ENCODE assay signal across 1 cellular context in the genomic region with DNA sequence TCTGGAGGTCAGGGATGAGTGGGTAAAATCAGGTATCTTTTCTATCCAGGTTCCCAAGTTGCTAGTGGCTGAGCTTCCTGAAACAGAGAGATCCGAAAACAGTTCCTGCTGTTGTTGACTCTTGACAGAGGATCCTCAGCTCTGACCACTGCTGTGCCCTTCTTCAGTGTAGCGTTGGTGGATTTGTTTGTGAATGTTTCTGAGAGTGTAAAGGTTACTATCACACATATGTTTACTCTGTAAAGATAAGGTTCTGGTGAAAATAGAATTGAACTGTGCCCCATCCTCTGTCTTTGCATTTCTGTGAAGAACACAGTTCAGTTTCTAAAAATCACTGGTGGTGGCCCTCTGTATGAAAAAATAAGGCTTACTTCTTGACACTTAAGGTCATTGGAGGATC.
TF ChIP-seq lines count a peak whose summit lies in the region.

No MANE protein-coding gene starts in this region.

TF ChIP-seq in HepG2, 621 proteins besides CTCF, POLR2A, EP300 and RAD21 (continued from another document):
- TF ChIP-seq, protein P1, sequence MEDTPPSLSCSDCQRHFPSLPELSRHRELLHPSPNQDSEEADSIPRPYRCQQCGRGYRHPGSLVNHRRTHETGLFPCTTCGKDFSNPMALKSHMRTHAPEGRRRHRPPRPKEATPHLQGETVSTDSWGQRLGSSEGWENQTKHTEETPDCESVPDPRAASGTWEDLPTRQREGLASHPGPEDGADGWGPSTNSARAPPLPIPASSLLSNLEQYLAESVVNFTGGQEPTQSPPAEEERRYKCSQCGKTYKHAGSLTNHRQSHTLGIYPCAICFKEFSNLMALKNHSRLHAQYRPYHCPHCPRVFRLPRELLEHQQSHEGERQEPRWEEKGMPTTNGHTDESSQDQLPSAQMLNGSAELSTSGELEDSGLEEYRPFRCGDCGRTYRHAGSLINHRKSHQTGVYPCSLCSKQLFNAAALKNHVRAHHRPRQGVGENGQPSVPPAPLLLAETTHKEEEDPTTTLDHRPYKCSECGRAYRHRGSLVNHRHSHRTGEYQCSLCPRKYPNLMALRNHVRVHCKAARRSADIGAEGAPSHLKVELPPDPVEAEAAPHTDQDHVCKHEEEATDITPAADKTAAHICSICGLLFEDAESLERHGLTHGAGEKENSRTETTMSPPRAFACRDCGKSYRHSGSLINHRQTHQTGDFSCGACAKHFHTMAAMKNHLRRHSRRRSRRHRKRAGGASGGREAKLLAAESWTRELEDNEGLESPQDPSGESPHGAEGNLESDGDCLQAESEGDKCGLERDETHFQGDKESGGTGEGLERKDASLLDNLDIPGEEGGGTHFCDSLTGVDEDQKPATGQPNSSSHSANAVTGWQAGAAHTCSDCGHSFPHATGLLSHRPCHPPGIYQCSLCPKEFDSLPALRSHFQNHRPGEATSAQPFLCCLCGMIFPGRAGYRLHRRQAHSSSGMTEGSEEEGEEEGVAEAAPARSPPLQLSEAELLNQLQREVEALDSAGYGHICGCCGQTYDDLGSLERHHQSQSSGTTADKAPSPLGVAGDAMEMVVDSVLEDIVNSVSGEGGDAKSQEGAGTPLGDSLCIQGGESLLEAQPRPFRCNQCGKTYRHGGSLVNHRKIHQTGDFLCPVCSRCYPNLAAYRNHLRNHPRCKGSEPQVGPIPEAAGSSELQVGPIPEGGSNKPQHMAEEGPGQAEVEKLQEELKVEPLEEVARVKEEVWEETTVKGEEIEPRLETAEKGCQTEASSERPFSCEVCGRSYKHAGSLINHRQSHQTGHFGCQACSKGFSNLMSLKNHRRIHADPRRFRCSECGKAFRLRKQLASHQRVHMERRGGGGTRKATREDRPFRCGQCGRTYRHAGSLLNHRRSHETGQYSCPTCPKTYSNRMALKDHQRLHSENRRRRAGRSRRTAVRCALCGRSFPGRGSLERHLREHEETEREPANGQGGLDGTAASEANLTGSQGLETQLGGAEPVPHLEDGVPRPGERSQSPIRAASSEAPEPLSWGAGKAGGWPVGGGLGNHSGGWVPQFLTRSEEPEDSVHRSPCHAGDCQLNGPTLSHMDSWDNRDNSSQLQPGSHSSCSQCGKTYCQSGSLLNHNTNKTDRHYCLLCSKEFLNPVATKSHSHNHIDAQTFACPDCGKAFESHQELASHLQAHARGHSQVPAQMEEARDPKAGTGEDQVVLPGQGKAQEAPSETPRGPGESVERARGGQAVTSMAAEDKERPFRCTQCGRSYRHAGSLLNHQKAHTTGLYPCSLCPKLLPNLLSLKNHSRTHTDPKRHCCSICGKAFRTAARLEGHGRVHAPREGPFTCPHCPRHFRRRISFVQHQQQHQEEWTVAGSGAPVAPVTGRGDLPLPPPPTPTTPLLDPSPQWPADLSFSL (CRISPR knock-in tag; IDR thresholded peaks at IDR 0.05) = no peak
- no peak for TF ChIP-seq RFX1 (IDR thresholded peaks at IDR 0.05)
- TF ChIP-seq, protein P2, sequence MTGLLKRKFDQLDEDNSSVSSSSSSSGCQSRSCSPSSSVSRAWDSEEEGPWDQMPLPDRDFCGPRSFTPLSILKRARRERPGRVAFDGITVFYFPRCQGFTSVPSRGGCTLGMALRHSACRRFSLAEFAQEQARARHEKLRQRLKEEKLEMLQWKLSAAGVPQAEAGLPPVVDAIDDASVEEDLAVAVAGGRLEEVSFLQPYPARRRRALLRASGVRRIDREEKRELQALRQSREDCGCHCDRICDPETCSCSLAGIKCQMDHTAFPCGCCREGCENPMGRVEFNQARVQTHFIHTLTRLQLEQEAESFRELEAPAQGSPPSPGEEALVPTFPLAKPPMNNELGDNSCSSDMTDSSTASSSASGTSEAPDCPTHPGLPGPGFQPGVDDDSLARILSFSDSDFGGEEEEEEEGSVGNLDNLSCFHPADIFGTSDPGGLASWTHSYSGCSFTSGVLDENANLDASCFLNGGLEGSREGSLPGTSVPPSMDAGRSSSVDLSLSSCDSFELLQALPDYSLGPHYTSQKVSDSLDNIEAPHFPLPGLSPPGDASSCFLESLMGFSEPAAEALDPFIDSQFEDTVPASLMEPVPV (CRISPR knock-in tag; IDR thresholded peaks at IDR 0.05) = no peak
- no peak for TF ChIP-seq SMARCC2 (IDR thresholded peaks at IDR 0.05)
- TF ChIP-seq, protein P3, sequence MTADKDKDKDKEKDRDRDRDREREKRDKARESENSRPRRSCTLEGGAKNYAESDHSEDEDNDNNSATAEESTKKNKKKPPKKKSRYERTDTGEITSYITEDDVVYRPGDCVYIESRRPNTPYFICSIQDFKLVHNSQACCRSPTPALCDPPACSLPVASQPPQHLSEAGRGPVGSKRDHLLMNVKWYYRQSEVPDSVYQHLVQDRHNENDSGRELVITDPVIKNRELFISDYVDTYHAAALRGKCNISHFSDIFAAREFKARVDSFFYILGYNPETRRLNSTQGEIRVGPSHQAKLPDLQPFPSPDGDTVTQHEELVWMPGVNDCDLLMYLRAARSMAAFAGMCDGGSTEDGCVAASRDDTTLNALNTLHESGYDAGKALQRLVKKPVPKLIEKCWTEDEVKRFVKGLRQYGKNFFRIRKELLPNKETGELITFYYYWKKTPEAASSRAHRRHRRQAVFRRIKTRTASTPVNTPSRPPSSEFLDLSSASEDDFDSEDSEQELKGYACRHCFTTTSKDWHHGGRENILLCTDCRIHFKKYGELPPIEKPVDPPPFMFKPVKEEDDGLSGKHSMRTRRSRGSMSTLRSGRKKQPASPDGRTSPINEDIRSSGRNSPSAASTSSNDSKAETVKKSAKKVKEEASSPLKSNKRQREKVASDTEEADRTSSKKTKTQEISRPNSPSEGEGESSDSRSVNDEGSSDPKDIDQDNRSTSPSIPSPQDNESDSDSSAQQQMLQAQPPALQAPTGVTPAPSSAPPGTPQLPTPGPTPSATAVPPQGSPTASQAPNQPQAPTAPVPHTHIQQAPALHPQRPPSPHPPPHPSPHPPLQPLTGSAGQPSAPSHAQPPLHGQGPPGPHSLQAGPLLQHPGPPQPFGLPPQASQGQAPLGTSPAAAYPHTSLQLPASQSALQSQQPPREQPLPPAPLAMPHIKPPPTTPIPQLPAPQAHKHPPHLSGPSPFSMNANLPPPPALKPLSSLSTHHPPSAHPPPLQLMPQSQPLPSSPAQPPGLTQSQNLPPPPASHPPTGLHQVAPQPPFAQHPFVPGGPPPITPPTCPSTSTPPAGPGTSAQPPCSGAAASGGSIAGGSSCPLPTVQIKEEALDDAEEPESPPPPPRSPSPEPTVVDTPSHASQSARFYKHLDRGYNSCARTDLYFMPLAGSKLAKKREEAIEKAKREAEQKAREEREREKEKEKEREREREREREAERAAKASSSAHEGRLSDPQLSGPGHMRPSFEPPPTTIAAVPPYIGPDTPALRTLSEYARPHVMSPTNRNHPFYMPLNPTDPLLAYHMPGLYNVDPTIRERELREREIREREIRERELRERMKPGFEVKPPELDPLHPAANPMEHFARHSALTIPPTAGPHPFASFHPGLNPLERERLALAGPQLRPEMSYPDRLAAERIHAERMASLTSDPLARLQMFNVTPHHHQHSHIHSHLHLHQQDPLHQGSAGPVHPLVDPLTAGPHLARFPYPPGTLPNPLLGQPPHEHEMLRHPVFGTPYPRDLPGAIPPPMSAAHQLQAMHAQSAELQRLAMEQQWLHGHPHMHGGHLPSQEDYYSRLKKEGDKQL (CRISPR knock-in tag; IDR thresholded peaks at IDR 0.05; ENCODE audit: low read depth) = peak; percentile 59; the same call in 1 of the 2 replicates
- TF ChIP-seq ZNF558 (CRISPR knock-in tag; IDR thresholded peaks at IDR 0.05; ENCODE audit: borderline replicate concordance) = no peak
- TF ChIP-seq TBP (CRISPR knock-in tag; IDR thresholded peaks at IDR 0.05) = no peak
- TF ChIP-seq ELF3 (CRISPR knock-in tag; IDR thresholded peaks at IDR 0.05) = peak; percentile 85
